Comparison of ENCODE assay signal across 23 cellular contexts in genomic region chr3:83002869-83003445, GRCh38.
DNase-seq lines count a peak whose midpoint lies in the region; TF ChIP-seq lines count a peak whose summit lies in the region.
"Had no signal": no experiment of that assay in that cellular context is flagged by ENCODE, and none has a peak within 500 bp of the region (broad histone marks: within the 10 kb centered on the region; RNA-seq: fewer than 3 reads in every experiment).

No MANE protein-coding gene starts in this region.

- H3K4me3 ChIP-seq in SU-DHL-6 (ENCODE audit: insufficient read depth, low read length, poor library complexity, severe bottlenecking) (peak overlapping the region; percentile 39), MG63 (no peak overlapping the region)
- H3K4me3 ChIP-seq: upper lobe of left lung had no signal

- DNase-seq in DMS153 (lab: John Stamatoyannopoulos, UW) (peak; percentile 41), DMS153 treated with DMSO at 0.1 percent for 48 hours (lab: John Stamatoyannopoulos, UW; ENCODE audit: unreplicated experiment) (no peak), NCI-H1930 (lab: John Stamatoyannopoulos, UW) (peak; percentile 72 to 76), NCI-H526 treated with DMSO at 0.1 percent for 48 hours (lab: John Stamatoyannopoulos, UW) (peak; percentile 78), MG63 (no peak)
- no peak for DNase-seq in activated naive CD4-positive, alpha-beta T cell treated with anti-CD3 and anti-CD28 coated beads, Interleukin-2, amount 50 U/mL, for 16 hours
- no peak for DNase-seq in activated naive CD8-positive, alpha-beta T cell treated with anti-CD3 and anti-CD28 coated beads for 36 hours
- DNase-seq: activated CD4-positive, alpha-beta T cell treated with anti-CD3 and anti-CD28 coated beads, Interleukin-2, amount 50 U/mL, for 48 hours; activated CD8-positive, alpha-beta memory T cell treated with anti-CD3 and anti-CD28 coated beads, Interleukin-2, amount 50 U/mL, for 48 hours; activated naive CD8-positive, alpha-beta T cell treated with anti-CD3 and anti-CD28 coated beads, Interleukin-2, amount 10 ng/mL, durations not matched to agents 7 days and 5 days; dermis blood vessel endothelial cell; GF-D8; Karpas-422; kidney; natural killer cell; NCI-H446 treated with DMSO at 0.1 percent for 48 hours; OCI-M1; T-helper 9 cell; upper lobe of left lung had no signal

- H3K27ac ChIP-seq in SU-DHL-6 (ENCODE audit: low read depth, low read length) = peak overlapping the region; percentile 98
- H3K27ac ChIP-seq: 22Rv1, upper lobe of left lung had no signal

- H3K36me3 ChIP-seq in SU-DHL-6 (ENCODE audit: low read length) (peaks cover 13% of the 10 kb centered on the region), MG63 (no peaks in the 10 kb centered on the region)
- H3K36me3 ChIP-seq: upper lobe of left lung had no signal

- H3K79me2 ChIP-seq in SU-DHL-6 (ENCODE audit: insufficient read depth, low read length) = no peaks in the 10 kb centered on the region

- TF ChIP-seq CTCF in SU-DHL-6 (IDR thresholded peaks at IDR 0.05; ENCODE audit: insufficient read depth, low read length, poor library complexity, severe bottlenecking) = no peak

- H3K27me3 ChIP-seq in SU-DHL-6 (ENCODE audit: low read length) (no peaks in the 10 kb centered on the region), MG63 (no peaks in the 10 kb centered on the region)
- H3K27me3 ChIP-seq: upper lobe of left lung had no signal

- no peaks in the 10 kb centered on the region for H3K9me2 ChIP-seq in SU-DHL-6 (replicated peaks; ENCODE audit: insufficient read depth, low read length)

- H3K9me3 ChIP-seq in SU-DHL-6 (ENCODE audit: insufficient read depth, low read length) (peaks cover 8% of the 10 kb centered on the region; the same call in 1 of the 2 replicates), MG63 (no peaks in the 10 kb centered on the region)
- H3K9me3 ChIP-seq: upper lobe of left lung had no signal

- H3K27ac Mint-ChIP-seq in activated naive CD8-positive, alpha-beta T cell treated with anti-CD3 and anti-CD28 coated beads for 36 hours = no peak overlapping the region
- H3K27ac Mint-ChIP-seq: activated naive CD8-positive, alpha-beta T cell treated with anti-CD3 and anti-CD28 coated beads, Interleukin-2, amount 10 ng/mL, durations not matched to agents 7 days and 5 days; activated T-helper 2 cell treated with anti-CD3 and anti-CD28 coated beads, Interferon-gamma antibody, Interleukin-2, Interleukin-4, amounts not matched to agents 10 μg/mL and 5 μg/mL and 100 μg/mL, durations not matched to agents 14 hours and 24 hours and 36 hours; natural killer cell had no signal

- no peak overlapping the region for H3K9ac ChIP-seq in SU-DHL-6 (ENCODE audit: low read length)

- H3K27me3 Mint-ChIP-seq in activated naive CD8-positive, alpha-beta T cell treated with anti-CD3 and anti-CD28 coated beads for 36 hours = no peaks in the 10 kb centered on the region
- H3K27me3 Mint-ChIP-seq: activated naive CD8-positive, alpha-beta T cell treated with anti-CD3 and anti-CD28 coated beads, Interleukin-2, amount 10 ng/mL, durations not matched to agents 7 days and 5 days; central memory CD8-positive, alpha-beta T cell had no signal

- H2AFZ ChIP-seq in SU-DHL-6 (ENCODE audit: low read depth, low read length, severe bottlenecking) = no peak overlapping the region

- peaks cover 27% of the 10 kb centered on the region for H3F3A ChIP-seq in SU-DHL-6 (ENCODE audit: insufficient read depth)

- H3K9me3 Mint-ChIP-seq in activated naive CD8-positive, alpha-beta T cell treated with anti-CD3 and anti-CD28 coated beads for 36 hours = peaks cover 1% of the 10 kb centered on the region
- H3K9me3 Mint-ChIP-seq: activated naive CD8-positive, alpha-beta T cell treated with anti-CD3 and anti-CD28 coated beads, Interleukin-2, amount 10 ng/mL, durations not matched to agents 7 days and 5 days had no signal

- no peaks in the 10 kb centered on the region for H3K36me3 Mint-ChIP-seq in activated naive CD8-positive, alpha-beta T cell treated with anti-CD3 and anti-CD28 coated beads for 36 hours
- H3K36me3 Mint-ChIP-seq: activated naive CD8-positive, alpha-beta T cell treated with anti-CD3 and anti-CD28 coated beads, Interleukin-2, amount 10 ng/mL, durations not matched to agents 7 days and 5 days; natural killer cell had no signal

- H4K20me1 ChIP-seq in SU-DHL-6 (ENCODE audit: low read depth, low read length) = no peaks in the 10 kb centered on the region

- H3K4me2 ChIP-seq in SU-DHL-6 (ENCODE audit: low read depth, low read length, poor library complexity, severe bottlenecking) = peak overlapping the region; percentile 68

- H3K4me3 Mint-ChIP-seq in activated naive CD8-positive, alpha-beta T cell treated with anti-CD3 and anti-CD28 coated beads for 36 hours = no peak overlapping the region
- H3K4me3 Mint-ChIP-seq: activated naive CD8-positive, alpha-beta T cell treated with anti-CD3 and anti-CD28 coated beads, Interleukin-2, amount 10 ng/mL, durations not matched to agents 7 days and 5 days; central memory CD8-positive, alpha-beta T cell; natural killer cell had no signal

- H3K4me1 Mint-ChIP-seq in activated naive CD8-positive, alpha-beta T cell treated with anti-CD3 and anti-CD28 coated beads for 36 hours = no peaks in the 10 kb centered on the region
- H3K4me1 Mint-ChIP-seq: activated naive CD8-positive, alpha-beta T cell treated with anti-CD3 and anti-CD28 coated beads, Interleukin-2, amount 10 ng/mL, durations not matched to agents 7 days and 5 days; central memory CD8-positive, alpha-beta T cell; natural killer cell had no signal

Comparison
In these comparisons a context has a peak if more than half of its experiments do, and no peak if none do; other contexts are left out.
1. DNase-seq: peak in DMS153 (single experiment), NCI-H1930 (2 of 2) and NCI-H526 treated with DMSO at 0.1 percent for 48 hours (single experiment); none in DMS153 treated with DMSO at 0.1 percent for 48 hours (single experiment), MG63 (single experiment), activated naive CD4-positive, alpha-beta T cell treated with anti-CD3 and anti-CD28 coated beads, Interleukin-2, amount 50 U/mL, for 16 hours (single experiment) and activated naive CD8-positive, alpha-beta T cell treated with anti-CD3 and anti-CD28 coated beads for 36 hours (single experiment).